In genomic region chr11:120707098-120707497, GRCh38 we compare ENCODE assay signal across 20 cellular contexts.
DNase-seq lines count a peak whose midpoint lies in the region; ATAC-seq, FAIRE-seq and TF ChIP-seq lines count a peak whose summit lies in the region.
"Had no signal": no experiment of that assay in that cellular context is flagged by ENCODE, and none has a peak within 500 bp of the region (broad histone marks: within the 10 kb centered on the region; RNA-seq: fewer than 3 reads in every experiment).

No MANE protein-coding gene starts in this region.

- no peak overlapping the region for H3K4me3 Mint-ChIP-seq in activated CD4-positive, alpha-beta T cell treated with anti-CD3 and anti-CD28 coated beads for 36 hours
- H3K4me3 Mint-ChIP-seq: CD14-positive monocyte had no signal

- H3K4me1 Mint-ChIP-seq in activated CD4-positive, alpha-beta T cell treated with anti-CD3 and anti-CD28 coated beads for 36 hours: no peaks in the 10 kb centered on the region
- H3K4me1 Mint-ChIP-seq: CD14-positive monocyte had no signal

- peak overlapping the region in 3 of 11 experiments; percentile 19 to 59 (median 28); a peak in 3 of 22 replicates for H3K9ac ChIP-seq in BLaER1 treated with 17β-estradiol and CSF1 and Interleukin-3, amounts not matched to agents 10 nM and 100 nM

- peak; percentile 77 for DNase-seq in RPMI7951 (ENCODE audit: low read depth)
- peak; percentile 66 for DNase-seq in islet precursor cell
- DNase-seq in osteoblast (ENCODE audit: insufficient read length, low spot score, missing footprints): peak; percentile 27
- no peak for DNase-seq in urothelium cell line (ENCODE audit: low spot score)
- no peak for DNase-seq in NCI-H1105 (lab: John Stamatoyannopoulos, UW)
- DNase-seq in activated CD4-positive, alpha-beta T cell treated with anti-CD3 and anti-CD28 coated beads for 36 hours: no peak
- DNase-seq: DMS 273 treated with DMSO at 0.1 percent for 48 hours, GDM1, NCI-H187, NCI-H2171 treated with DMSO at 0.1 percent for 48 hours, NCI-H446 treated with DMSO at 0.1 percent for 48 hours, NCI-H748 treated with DMSO at 0.1 percent for 48 hours, PC-3 had no signal

- peak overlapping the region in 6 of 11 experiments; percentile 15 to 78 (median 72); a peak in 10 of 22 replicates for H3K27ac ChIP-seq in BLaER1 treated with 17β-estradiol and CSF1 and Interleukin-3, amounts not matched to agents 10 nM and 100 nM
- no peak overlapping the region for H3K27ac ChIP-seq in osteoblast (ENCODE audit: low read depth, low read length)
- H3K27ac ChIP-seq: A549 had no signal

- no peak for ATAC-seq in activated CD4-positive, alpha-beta T cell treated with anti-CD3 and anti-CD28 coated beads for 36 hours
- no peak for ATAC-seq in GM21367 (IDR thresholded peaks at IDR 0.05; ENCODE audit: unreplicated experiment)
- ATAC-seq: A549, PC-3 had no signal

- H3K36me3 Mint-ChIP-seq in activated CD4-positive, alpha-beta T cell treated with anti-CD3 and anti-CD28 coated beads for 36 hours (ENCODE audit: low read depth): no peaks in the 10 kb centered on the region
- H3K36me3 Mint-ChIP-seq: CD14-positive monocyte had no signal

- POLR2A ChIA-PET in activated CD4-positive, alpha-beta T cell treated with anti-CD3 and anti-CD28 coated beads for 36 hours (lab: Charles Lee): no interaction called here

- no peaks in the 10 kb centered on the region; a peak in 1 of 22 replicates for H4K20me1 ChIP-seq in BLaER1 treated with 17β-estradiol and CSF1 and Interleukin-3, amounts not matched to agents 10 nM and 100 nM
- H4K20me1 ChIP-seq in osteoblast (ENCODE audit: insufficient read depth, low read length): no peaks in the 10 kb centered on the region

- TF ChIP-seq CTCF in osteoblast (IDR thresholded peaks at IDR 0.05; ENCODE audit: extremely low read depth, low read depth, low read length): no peak

- CTCF ChIA-PET in activated CD4-positive, alpha-beta T cell treated with anti-CD3 and anti-CD28 coated beads for 36 hours (lab: Charles Lee): no interaction called here

- H3K4me1 ChIP-seq in BLaER1 treated with 17β-estradiol and CSF1 and Interleukin-3, amounts not matched to agents 10 nM and 100 nM: peaks cover 33 to 100% (median 91%) of the 10 kb centered on the region in 10 experiments
- peaks cover 25% of the 10 kb centered on the region for H3K4me1 ChIP-seq in osteoblast (ENCODE audit: insufficient read depth, low read length)

- H2AFZ ChIP-seq in osteoblast (ENCODE audit: low read length): no peak overlapping the region

- intact Hi-C loops in activated CD4-positive, alpha-beta T cell treated with anti-CD3 and anti-CD28 coated beads for 36 hours (cut with DNase I, micrococcal nuclease): no loop called here

- peaks cover 12% of the 10 kb centered on the region for H3K9me3 Mint-ChIP-seq in activated CD4-positive, alpha-beta T cell treated with anti-CD3 and anti-CD28 coated beads for 36 hours (ENCODE audit: low read depth)

- H3K27ac Mint-ChIP-seq in activated CD4-positive, alpha-beta T cell treated with anti-CD3 and anti-CD28 coated beads for 36 hours: no peak overlapping the region
- H3K27ac Mint-ChIP-seq: CD14-positive monocyte had no signal

- H3K27me3 ChIP-seq in BLaER1 treated with 17β-estradiol and CSF1 and Interleukin-3, amounts not matched to agents 10 nM and 100 nM: peaks cover 0 to 26% (median 0%) of the 10 kb centered on the region in 11 experiments; a peak in 4 of 22 replicates
- peaks cover 3% of the 10 kb centered on the region for H3K27me3 ChIP-seq in osteoblast (ENCODE audit: insufficient read depth, low read length)

- H3K79me2 ChIP-seq in osteoblast (ENCODE audit: insufficient read depth, low read length): no peaks in the 10 kb centered on the region

- peaks cover 9% of the 10 kb centered on the region for H3K27me3 Mint-ChIP-seq in activated CD4-positive, alpha-beta T cell treated with anti-CD3 and anti-CD28 coated beads for 36 hours

- peaks cover 9 to 35% (median 22%) of the 10 kb centered on the region in 11 experiments; a peak in 21 of 22 replicates for H3K9me3 ChIP-seq in BLaER1 treated with 17β-estradiol and CSF1 and Interleukin-3, amounts not matched to agents 10 nM and 100 nM (replicated peaks in 1 of 11)
- no peaks in the 10 kb centered on the region for H3K9me3 ChIP-seq in osteoblast (ENCODE audit: low read depth, low read length)

- FAIRE-seq in urothelium cell line (lab: Jason Lieb, UNC): no peak
- FAIRE-seq: A549, GM12891, GM18507, H1 had no signal

- H3K4me2 ChIP-seq in BLaER1 treated with 17β-estradiol and CSF1 and Interleukin-3, amounts not matched to agents 10 nM and 100 nM: peak overlapping the region in 8 of 11 experiments; percentile 34 to 93 (median 88); a peak in 16 of 22 replicates
- no peak overlapping the region for H3K4me2 ChIP-seq in osteoblast (ENCODE audit: insufficient read depth, low read length)
- H3K4me2 ChIP-seq: A549 had no signal

- no peaks in the 10 kb centered on the region for H3K36me3 ChIP-seq in BLaER1 treated with 17β-estradiol and CSF1 and Interleukin-3, amounts not matched to agents 10 nM and 100 nM
- no peaks in the 10 kb centered on the region for H3K36me3 ChIP-seq in osteoblast (ENCODE audit: insufficient read depth, low read length)

- H3K4me3 ChIP-seq in BLaER1 treated with 17β-estradiol and CSF1 and Interleukin-3, amounts not matched to agents 10 nM and 100 nM: no peak overlapping the region; a peak in 1 of 20 replicates
- H3K4me3 ChIP-seq in osteoblast (ENCODE audit: insufficient read depth, low read length): no peak overlapping the region
- H3K4me3 ChIP-seq: A549 had no signal

Comparison
In these comparisons a context has a peak if more than half of its experiments do, and no peak if none do; other contexts are left out.
1. DNase-seq: peak in RPMI7951 (single experiment), islet precursor cell (single experiment) and osteoblast (single experiment); none in urothelium cell line (single experiment), NCI-H1105 (single experiment) and activated CD4-positive, alpha-beta T cell treated with anti-CD3 and anti-CD28 coated beads for 36 hours (single experiment).